Comparison of ENCODE assay signal across 9 cellular contexts in genomic region chr9:2229109-2229733, GRCh38.
A peak's percentile ranks its signal among the peaks of the same experiment; 100 is the strongest.
DNase-seq lines count a peak whose midpoint lies in the region; ATAC-seq and TF ChIP-seq lines count a peak whose summit lies in the region.
"Had no signal": no experiment of that assay in that cellular context is flagged by ENCODE, and none has a peak within 500 bp of the region (broad histone marks: within the 10 kb centered on the region; RNA-seq: fewer than 3 reads in every experiment).

No MANE protein-coding gene starts in this region.

- peaks cover 23% of the 10 kb centered on the region for H3K4me1 ChIP-seq in OCI-LY3 (ENCODE audit: low read length)
- no peaks in the 10 kb centered on the region for H3K4me1 ChIP-seq in naive thymus-derived CD4-positive, alpha-beta T cell (ENCODE audit: control insufficient read depth in 2 of 2, insufficient read depth in 2 of 2, low read length in 2 of 2)
- H3K4me1 ChIP-seq: neural progenitor cell had no signal

- TF ChIP-seq CTCF in OCI-LY3 (IDR thresholded peaks at IDR 0.05; ENCODE audit: low read depth, low read length), result no peak

- no peak overlapping the region for H3K27ac Mint-ChIP-seq in naive thymus-derived CD4-positive, alpha-beta T cell
- H3K27ac Mint-ChIP-seq: neural progenitor cell had no signal

- no peak overlapping the region for H3K27ac ChIP-seq in OCI-LY3 (ENCODE audit: low read length)
- H3K27ac ChIP-seq in naive thymus-derived CD4-positive, alpha-beta T cell (ENCODE audit: low read depth, low read length), result no peak overlapping the region
- H3K27ac ChIP-seq: neural progenitor cell had no signal

- peaks cover 0 to 13% (median 0%) of the 10 kb centered on the region in 7 donors for H3K4me1 Mint-ChIP-seq in naive thymus-derived CD4-positive, alpha-beta T cell

- no peaks in the 10 kb centered on the region for H3K9me3 ChIP-seq in OCI-LY3 (ENCODE audit: insufficient read depth, low read length)
- no peaks in the 10 kb centered on the region for H3K9me3 ChIP-seq in naive thymus-derived CD4-positive, alpha-beta T cell (ENCODE audit: control insufficient read depth in 2 of 3, low read length in 3 of 3)

- H3K79me2 ChIP-seq in OCI-LY3 (ENCODE audit: low read length), result no peaks in the 10 kb centered on the region

- H3K36me3 ChIP-seq in OCI-LY3 (replicated peaks; ENCODE audit: low read depth, low read length), result no peaks in the 10 kb centered on the region
- H3K36me3 ChIP-seq in naive thymus-derived CD4-positive, alpha-beta T cell (ENCODE audit: control insufficient read depth in 2 of 3, insufficient read depth in 3 of 3, low read length in 3 of 3), result no peaks in the 10 kb centered on the region
- H3K36me3 ChIP-seq: neural progenitor cell had no signal

- H3K4me3 Mint-ChIP-seq in naive thymus-derived CD4-positive, alpha-beta T cell, result no peak overlapping the region
- H3K4me3 Mint-ChIP-seq: neural progenitor cell had no signal

- no peak for DNase-seq in naive thymus-derived CD4-positive, alpha-beta T cell
- DNase-seq in OCI-M2 (lab: John Stamatoyannopoulos, UW; ENCODE audit: unreplicated experiment) (no peak), NCI-H510A treated with DMSO at 0.1 percent for 48 hours (lab: John Stamatoyannopoulos, UW) (no peak), NCI-H146 treated with DMSO at 0.1 percent for 48 hours (lab: John Stamatoyannopoulos, UW; ENCODE audit: unreplicated experiment) (no peak)

- CTCF ChIA-PET in naive thymus-derived CD4-positive, alpha-beta T cell (lab: Charles Lee), result no interaction called here

- H3K27me3 Mint-ChIP-seq in naive thymus-derived CD4-positive, alpha-beta T cell, result peaks cover 0 to 6% (median 5%) of the 10 kb centered on the region in 5 donors

- peaks cover 0 to 10% (median 1%) of the 10 kb centered on the region in 11 donors for H3K9me3 Mint-ChIP-seq in naive thymus-derived CD4-positive, alpha-beta T cell

- H3K4me3 ChIP-seq in OCI-LY3 (ENCODE audit: low read length), result no peak overlapping the region
- no peak overlapping the region for H3K4me3 ChIP-seq in naive thymus-derived CD4-positive, alpha-beta T cell (ENCODE audit: low read length)
- H3K4me3 ChIP-seq: neural progenitor cell had no signal

- ATAC-seq in GM18870 (IDR thresholded peaks at IDR 0.05; ENCODE audit: unreplicated experiment) (peak; percentile 74), HG02943 (IDR thresholded peaks at IDR 0.05; ENCODE audit: low read depth, unreplicated experiment) (peak; percentile 64), HG03045 (IDR thresholded peaks at IDR 0.05; ENCODE audit: unreplicated experiment) (no peak)
- peak; percentile 55 for ATAC-seq in naive thymus-derived CD4-positive, alpha-beta T cell

- H3K9ac ChIP-seq in OCI-LY3 (ENCODE audit: low read length), result no peak overlapping the region
- H3K9ac ChIP-seq: neural progenitor cell had no signal

- no peaks in the 10 kb centered on the region for H4K20me1 ChIP-seq in OCI-LY3 (ENCODE audit: insufficient read depth, low read length)

- H3K36me3 Mint-ChIP-seq in naive thymus-derived CD4-positive, alpha-beta T cell, result peaks cover 0 to 7% (median 3%) of the 10 kb centered on the region in 5 donors
- H3K36me3 Mint-ChIP-seq: neural progenitor cell had no signal

- peak overlapping the region; percentile 18 for H3K4me2 ChIP-seq in OCI-LY3 (ENCODE audit: low read length)
- H3K4me2 ChIP-seq: neural progenitor cell had no signal

- H2AFZ ChIP-seq in OCI-LY3 (ENCODE audit: low read depth, low read length), result no peak overlapping the region

- H3K27me3 ChIP-seq in OCI-LY3 (ENCODE audit: low read depth, low read length), result no peaks in the 10 kb centered on the region
- H3K27me3 ChIP-seq in naive thymus-derived CD4-positive, alpha-beta T cell (ENCODE audit: control insufficient read depth in 2 of 2, insufficient read depth in 2 of 2, low read length in 2 of 2), result no peaks in the 10 kb centered on the region
- H3K27me3 ChIP-seq: neural progenitor cell had no signal

- POLR2A ChIA-PET in naive thymus-derived CD4-positive, alpha-beta T cell (lab: Charles Lee), result interaction anchor here (0.5 kb wide), 1 partner anchor 70 kb away, joined by 3 read pairs; no protein-coding TSS in a partner anchor

- intact Hi-C loops in naive thymus-derived CD4-positive, alpha-beta T cell (cut with micrococcal nuclease), result loop anchor here in 1 of 2 donors (5.0 kb wide), 1 partner anchor 498 kb away; no protein-coding TSS in a partner anchor
